Comparison of ENCODE assay signal across 15 cellular contexts in the genomic region with DNA sequence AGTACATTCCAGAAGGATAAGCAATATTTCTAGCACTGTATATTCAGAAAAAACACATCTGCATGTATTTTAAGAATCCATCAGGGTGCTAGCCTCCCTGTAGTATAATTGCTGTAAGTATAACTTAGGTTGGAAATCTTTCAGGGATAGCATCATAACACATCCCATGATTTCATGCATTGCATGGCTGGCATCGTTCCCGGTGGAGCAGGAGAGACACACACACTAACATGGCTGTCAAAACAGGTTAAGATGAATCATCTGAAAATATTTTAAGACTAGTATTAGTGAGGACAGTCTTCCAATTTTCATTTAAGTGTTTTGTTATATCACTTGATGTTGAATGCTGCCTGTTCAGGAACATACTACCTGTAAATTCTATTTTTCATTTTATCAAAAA. TPM values are rescaled to one million over a fixed set of nuclear protein-coding genes. Genes with fewer than 3 reads are reported as not detected.
DNase-seq lines count a peak whose midpoint lies in the region; ATAC-seq and TF ChIP-seq lines count a peak whose summit lies in the region.
"Had no signal": no experiment of that assay in that cellular context is flagged by ENCODE, and none has a peak within 500 bp of the region (broad histone marks: within the 10 kb centered on the region; RNA-seq: fewer than 3 reads in every experiment).

No MANE protein-coding gene starts in this region.

- no peaks in the 10 kb centered on the region for H3F3A ChIP-seq in PC-3 (ENCODE audit: low read length, unreplicated experiment)

- no peaks in the 10 kb centered on the region for H4K20me1 ChIP-seq in PC-3 (ENCODE audit: low read length)
- no peaks in the 10 kb centered on the region for H4K20me1 ChIP-seq in OCI-LY7 (ENCODE audit: insufficient read depth, low read length)

- DNase-seq in GM04504 (ENCODE audit: low read depth) (peak; percentile 13), PC-3 (peak; percentile 50), epithelial cell of prostate (ENCODE audit: low read depth, low spot score) (peak; percentile 75), putamen (ENCODE audit: low spot score) (peak; percentile 7), OCI-LY7 (ENCODE audit: low spot score) (no peak)
- DNase-seq: activated CD4-positive, alpha-beta T cell treated with anti-CD3 and anti-CD28 coated beads, Interleukin-2, amount 50 U/mL, for 4 hours; activated naive CD4-positive, alpha-beta T cell treated with Interleukin-2 at 50 U/mL for 16 hours; cortex of kidney; mesenchymal stem cell; NCI-H2081 treated with DMSO at 0.1 percent for 48 hours; PC-9; testis had no signal

- H3K9ac ChIP-seq in PC-3 (ENCODE audit: low read length), result no peak overlapping the region

- POLR2A ChIA-PET in PC-3 (lab: Charles Lee; ENCODE audit: unreplicated experiment) (no interaction called here), OCI-LY7 (lab: Charles Lee) (no interaction called here)

- H3K4me2 ChIP-seq in PC-3 (ENCODE audit: low read length) (no peak overlapping the region), OCI-LY7 (ENCODE audit: low read length) (no peak overlapping the region)
- H3K4me2 ChIP-seq: PC-9 had no signal

- H3K9me2 ChIP-seq in PC-3 (replicated peaks; ENCODE audit: low read length) (no peaks in the 10 kb centered on the region), OCI-LY7 (ENCODE audit: insufficient read depth, low read length) (no peaks in the 10 kb centered on the region)

- no peaks in the 10 kb centered on the region for H3K9me3 Mint-ChIP-seq in activated T-helper 17 cell treated with anti-CD3 and anti-CD28 coated beads, Interleukin-2, amount 50 U/mL, for 72 hours

- H3K4me3 Mint-ChIP-seq in activated T-helper 17 cell treated with anti-CD3 and anti-CD28 coated beads, Interleukin-2, amount 50 U/mL, for 72 hours, result no peak overlapping the region

- H3K27ac Mint-ChIP-seq in activated T-helper 17 cell treated with anti-CD3 and anti-CD28 coated beads, Interleukin-2, amount 50 U/mL, for 72 hours, result no peak overlapping the region

- no peaks in the 10 kb centered on the region for H3K36me3 Mint-ChIP-seq in activated T-helper 17 cell treated with anti-CD3 and anti-CD28 coated beads, Interleukin-2, amount 50 U/mL, for 72 hours (ENCODE audit: low read depth)

- CTCF ChIA-PET in PC-3 (lab: Charles Lee), result no interaction called here
- CTCF ChIA-PET in OCI-LY7 (lab: Charles Lee; ENCODE audit: unreplicated experiment), result no interaction called here

- no peak overlapping the region for H2AFZ ChIP-seq in PC-3 (ENCODE audit: low read length)
- H2AFZ ChIP-seq in OCI-LY7 (ENCODE audit: low read length), result no peak overlapping the region
- H2AFZ ChIP-seq: PC-9 had no signal

- H3K36me3 ChIP-seq in PC-3 (ENCODE audit: low read depth, low read length), result no peaks in the 10 kb centered on the region
- no peaks in the 10 kb centered on the region for H3K36me3 ChIP-seq in OCI-LY7 (ENCODE audit: insufficient read depth, low read length)

- no peak for TF ChIP-seq CTCF in PC-3 (conservative IDR thresholded peaks at IDR 0.05; ENCODE audit: low read depth, low read length)
- TF ChIP-seq CTCF in OCI-LY7 (conservative IDR thresholded peaks at IDR 0.05; ENCODE audit: low read length), result no peak

- ATAC-seq in PC-3 (no peak; the same call in 1 of the 2 replicates), HG02623 (IDR thresholded peaks at IDR 0.05; ENCODE audit: unreplicated experiment) (no peak), GM19452 (IDR thresholded peaks at IDR 0.05; ENCODE audit: unreplicated experiment) (no peak)
- ATAC-seq in activated T-helper 17 cell treated with anti-CD3 and anti-CD28 coated beads, Interleukin-2, amount 50 U/mL, for 72 hours (replicated peaks), result no peak

- H3K27ac ChIP-seq in PC-3 (ENCODE audit: low read length) (no peak overlapping the region), epithelial cell of prostate (no peak overlapping the region), OCI-LY7 (ENCODE audit: low read depth, low read length, poor library complexity, severe bottlenecking) (no peak overlapping the region)
- H3K27ac ChIP-seq: PC-9, testis had no signal

- no TSS peak for BruUV-seq in PC-3 (replicated peaks; lab: Mats Ljungman, UMichigan)
- no TSS peak for BruUV-seq in OCI-LY7 (replicated peaks; lab: Mats Ljungman, UMichigan)

- intact Hi-C loops in PC-3 (cut with micrococcal nuclease), result no loop called here
- intact Hi-C loops in OCI-LY7 (cut with micrococcal nuclease; ENCODE audit: unreplicated experiment), result no loop called here

- H3K4me1 ChIP-seq in PC-3 (ENCODE audit: insufficient read depth, low read length), result no peaks in the 10 kb centered on the region
- no peaks in the 10 kb centered on the region for H3K4me1 ChIP-seq in OCI-LY7 (ENCODE audit: insufficient read depth, low read length, poor library complexity, severe bottlenecking)
- H3K4me1 ChIP-seq: testis had no signal

- H3K27me3 ChIP-seq in PC-3 (ENCODE audit: low read length), result no peaks in the 10 kb centered on the region
- H3K27me3 ChIP-seq: testis had no signal

- no peak overlapping the region for H3K4me3 ChIP-seq in PC-3 (ENCODE audit: low read length)
- H3K4me3 ChIP-seq in OCI-LY7 (ENCODE audit: low read depth, low read length, poor library complexity, severe bottlenecking), result no peak overlapping the region
- H3K4me3 ChIP-seq: PC-9, testis had no signal

- H3K9me3 ChIP-seq in PC-3 (ENCODE audit: low read length) (no peaks in the 10 kb centered on the region), OCI-LY7 (ENCODE audit: low read length) (no peaks in the 10 kb centered on the region)
- H3K9me3 ChIP-seq: testis had no signal

- H3K4me1 Mint-ChIP-seq in activated T-helper 17 cell treated with anti-CD3 and anti-CD28 coated beads, Interleukin-2, amount 50 U/mL, for 72 hours, result no peaks in the 10 kb centered on the region

- no peaks in the 10 kb centered on the region for H3K79me2 ChIP-seq in PC-3 (ENCODE audit: low read length)
- H3K79me2 ChIP-seq in OCI-LY7 (ENCODE audit: insufficient read depth, low read depth, low read length), result no peaks in the 10 kb centered on the region

- H3K27me3 Mint-ChIP-seq in activated T-helper 17 cell treated with anti-CD3 and anti-CD28 coated beads, Interleukin-2, amount 50 U/mL, for 72 hours, result no peaks in the 10 kb centered on the region

RNA-seq across cellular contexts. Expression of a gene that starts 32.1 kb away (rescaled TPM):
- 28.9 and 33.6 TPM in 2 replicates for total RNA-seq in PC-3 (2014; rRNA removed)
- 10 to 100 TPM; 49.4 to 76.9 TPM for total RNA-seq in activated T-helper 17 cell treated with anti-CD3 and anti-CD28 coated beads, Interleukin-2, amount 50 U/mL, for 72 hours
- total RNA-seq in OCI-LY7 (2014; rRNA removed; shearing (Covaris generic)), result 22.1 and 28.6 TPM in 2 replicates
- 62.2 and 76.9 TPM in 2 replicates for total RNA-seq in OCI-LY7 (2022)
